ENCODE assay signal across 23 cellular contexts in genomic region chr10:46326066-46326465, GRCh38. TPM values are rescaled to one million over a fixed set of nuclear protein-coding genes. Genes with fewer than 3 reads are reported as not detected.
"Had no signal": no experiment of that assay in that cellular context is flagged by ENCODE, and none has a peak within 500 bp of the region (broad histone marks: within the 10 kb centered on the region; RNA-seq: fewer than 3 reads in every experiment).

No MANE protein-coding gene starts in this region.

- H3K36me3 Mint-ChIP-seq: activated naive CD8-positive, alpha-beta T cell treated with anti-CD3 and anti-CD28 coated beads, Interleukin-2, amount 10 ng/mL, durations not matched to agents 7 days and 5 days; memory B cell; naive thymus-derived CD4-positive, alpha-beta T cell; WTC11 had no signal

- DNase-seq: activated CD8-positive, alpha-beta memory T cell treated with anti-CD3 and anti-CD28 coated beads for 24 hours; activated naive CD4-positive, alpha-beta T cell; activated naive CD8-positive, alpha-beta T cell treated with anti-CD3 and anti-CD28 coated beads, Interleukin-2, amount 10 ng/mL, durations not matched to agents 7 days and 5 days; erythroblast; left lung; mucosa of descending colon; naive thymus-derived CD4-positive, alpha-beta T cell; stimulated activated CD4-positive, alpha-beta T cell treated with anti-CD3 and anti-CD28 coated beads, Interleukin-15, amount 100 ng/mL, for 24 hours; stimulated activated CD4-positive, alpha-beta T cell treated with anti-CD3 and anti-CD28 coated beads, Interleukin-4, amount 100 ng/mL, for 1 hour; stimulated activated naive CD4-positive, alpha-beta T cell treated with Interleukin-2 at 50 U/mL for 16 hours; T-helper 2 cell; upper lobe of right lung had no signal

- H3K4me3 ChIP-seq: dorsolateral prefrontal cortex, gastroesophageal sphincter, left lung, mucosa of descending colon, right atrium auricular region, skin epidermis, upper lobe of right lung had no signal

- H3K4me3 Mint-ChIP-seq: activated CD4-positive, alpha-beta T cell treated with anti-CD3 and anti-CD28 coated beads, Interleukin-2, amount 10 ng/mL, durations not matched to agents 24 days and 14 days; activated naive CD8-positive, alpha-beta T cell treated with anti-CD3 and anti-CD28 coated beads, Interleukin-2, amount 10 ng/mL, durations not matched to agents 7 days and 5 days; activated T-helper 1 cell treated with anti-CD3 and anti-CD28 coated beads, Interleukin-12 subunit alpha, Interleukin-12 subunit beta, Interleukin-2, Interleukin-4 antibody, amounts not matched to agents 30 ng/mL and 10 ng/mL and 1 ng/mL, durations not matched to agents 14 hours and 24 hours and 36 hours; memory B cell; naive thymus-derived CD4-positive, alpha-beta T cell; WTC11 had no signal

- H3K4me1 ChIP-seq: gastroesophageal sphincter, left lung, right atrium auricular region, upper lobe of right lung had no signal

- H3K27me3 ChIP-seq: dorsolateral prefrontal cortex, gastroesophageal sphincter, left lung, neutrophil, right atrium auricular region, upper lobe of right lung had no signal

- H3K4me1 Mint-ChIP-seq: activated naive CD8-positive, alpha-beta T cell treated with anti-CD3 and anti-CD28 coated beads, Interleukin-2, amount 10 ng/mL, durations not matched to agents 7 days and 5 days; memory B cell; naive thymus-derived CD4-positive, alpha-beta T cell had no signal

- H3K9me3 ChIP-seq: gastroesophageal sphincter, left lung, mucosa of descending colon, neutrophil, right atrium auricular region, upper lobe of right lung had no signal

- H3K9me3 Mint-ChIP-seq: activated CD4-positive, alpha-beta T cell treated with anti-CD3 and anti-CD28 coated beads, Interleukin-2, amount 10 ng/mL, durations not matched to agents 24 days and 14 days; activated naive CD8-positive, alpha-beta T cell treated with anti-CD3 and anti-CD28 coated beads, Interleukin-2, amount 10 ng/mL, durations not matched to agents 7 days and 5 days; activated T-helper 1 cell treated with anti-CD3 and anti-CD28 coated beads, Interleukin-12 subunit alpha, Interleukin-12 subunit beta, Interleukin-2, Interleukin-4 antibody, amounts not matched to agents 30 ng/mL and 10 ng/mL and 1 ng/mL, durations not matched to agents 14 hours and 24 hours and 36 hours; memory B cell; naive thymus-derived CD4-positive, alpha-beta T cell; WTC11 had no signal

- H3K27ac Mint-ChIP-seq: activated CD4-positive, alpha-beta T cell treated with anti-CD3 and anti-CD28 coated beads, Interleukin-2, amount 10 ng/mL, durations not matched to agents 24 days and 14 days; activated naive CD8-positive, alpha-beta T cell treated with anti-CD3 and anti-CD28 coated beads, Interleukin-2, amount 10 ng/mL, durations not matched to agents 7 days and 5 days; activated T-helper 1 cell treated with anti-CD3 and anti-CD28 coated beads, Interleukin-12 subunit alpha, Interleukin-12 subunit beta, Interleukin-2, Interleukin-4 antibody, amounts not matched to agents 30 ng/mL and 10 ng/mL and 1 ng/mL, durations not matched to agents 14 hours and 24 hours and 36 hours; memory B cell; progenitor cell of endocrine pancreas; WTC11 had no signal

- ATAC-seq: gastroesophageal sphincter; left lung; mucosa of descending colon; naive thymus-derived CD4-positive, alpha-beta T cell; upper lobe of right lung; WTC11 had no signal

- H3K36me3 ChIP-seq: gastroesophageal sphincter, left lung, neutrophil, right atrium auricular region, upper lobe of right lung had no signal

- H3K27ac ChIP-seq: gastroesophageal sphincter, left lung, right atrium auricular region, skin epidermis, upper lobe of right lung had no signal

RNA-seq across cellular contexts. Expression of gene ANTXRL, which starts 39.3 kb away (rescaled TPM):
- total RNA-seq: activated CD4-positive, alpha-beta T cell treated with anti-CD3 and anti-CD28 coated beads, Interleukin-2, amount 10 ng/mL, durations not matched to agents 24 days and 14 days; activated naive CD8-positive, alpha-beta T cell treated with anti-CD3 and anti-CD28 coated beads, Interleukin-2, amount 10 ng/mL, durations not matched to agents 7 days and 5 days; activated T-helper 1 cell treated with anti-CD3 and anti-CD28 coated beads, Interleukin-12 subunit alpha, Interleukin-12 subunit beta, Interleukin-2, Interleukin-4 antibody, amounts not matched to agents 30 ng/mL and 10 ng/mL and 1 ng/mL, durations not matched to agents 14 hours and 24 hours and 36 hours; astrocyte; gastroesophageal sphincter; left lung; mucosa of descending colon; progenitor cell of endocrine pancreas; right atrium auricular region; upper lobe of right lung; WTC11 had no signal
- polyA plus RNA-seq: naive thymus-derived CD4-positive, alpha-beta T cell had no signal

RNA-seq across cellular contexts. Expression of gene ANXA8L1, which starts 49.5 kb away (rescaled TPM):
- total RNA-seq: activated CD4-positive, alpha-beta T cell treated with anti-CD3 and anti-CD28 coated beads, Interleukin-2, amount 10 ng/mL, durations not matched to agents 24 days and 14 days; activated T-helper 1 cell treated with anti-CD3 and anti-CD28 coated beads, Interleukin-12 subunit alpha, Interleukin-12 subunit beta, Interleukin-2, Interleukin-4 antibody, amounts not matched to agents 30 ng/mL and 10 ng/mL and 1 ng/mL, durations not matched to agents 14 hours and 24 hours and 36 hours; mucosa of descending colon; progenitor cell of endocrine pancreas; WTC11 had no signal
- polyA plus RNA-seq: naive thymus-derived CD4-positive, alpha-beta T cell had no signal
